ENCODE assay signal across 19 cellular contexts in genomic region chr11:62129610-62130497, GRCh38. TPM values are rescaled to one million over a fixed set of nuclear protein-coding genes. Genes with fewer than 3 reads are reported as not detected.
DNase-seq lines count a peak whose midpoint lies in the region; ATAC-seq and TF ChIP-seq lines count a peak whose summit lies in the region.
"Had no signal": no experiment of that assay in that cellular context is flagged by ENCODE, and none has a peak within 500 bp of the region (broad histone marks: within the 10 kb centered on the region; RNA-seq: fewer than 3 reads in every experiment).

No MANE protein-coding gene starts in this region.

- H3K27me3 ChIP-seq in DND-41 (ENCODE audit: insufficient read depth, low read length, poor library complexity), result no peaks in the 10 kb centered on the region
- H3K27me3 ChIP-seq in osteoblast (ENCODE audit: insufficient read depth, low read length), result no peaks in the 10 kb centered on the region
- H3K27me3 ChIP-seq in endodermal cell (ENCODE audit: control insufficient read depth, insufficient read depth, low read length, poor library complexity, severe bottlenecking), result no peaks in the 10 kb centered on the region
- H3K27me3 ChIP-seq in hepatocyte, result no peaks in the 10 kb centered on the region

- peaks cover 94% of the 10 kb centered on the region for H4K20me1 ChIP-seq in DND-41 (ENCODE audit: insufficient read depth, low read length)
- peaks cover 11% of the 10 kb centered on the region for H4K20me1 ChIP-seq in osteoblast (ENCODE audit: insufficient read depth, low read length)
- H4K20me1 ChIP-seq in hepatocyte (ENCODE audit: insufficient read depth, poor library complexity, severe bottlenecking), result no peaks in the 10 kb centered on the region

- WGBS in endodermal cell (ENCODE audit: insufficient coverage in 1 of 2, insufficient read length in 1 of 2), 2 experiments, result 96 to 98% methylated on average over 31 to 44 of the region's 44 CpGs
- over 99% methylated on average over 44 of the region's 44 CpGs for whole genome bisulfite sequencing in hepatocyte (ENCODE audit: low lambda C conversion rate, missing lambda C conversion rate)

- CTCF ChIA-PET in activated CD4-positive, alpha-beta memory T cell treated with anti-CD3 and anti-CD28 coated beads for 36 hours (lab: Charles Lee), result interaction anchor here (1.0 to 2.6 kb wide), 4 partner anchors 22 to 248 kb away, joined by 3 to 9 read pairs (median 4); no protein-coding TSS in a partner anchor
- CTCF ChIA-PET in activated CD4-positive, alpha-beta memory T cell treated with anti-CD3 and anti-CD28 coated beads, Interleukin-2, amount 10 ng/mL, durations not matched to agents 7 days and 5 days (lab: Charles Lee), result interaction anchor here (2.2 kb wide), 1 partner anchor 22 kb away, joined by 9 read pairs; no protein-coding TSS in a partner anchor

- ATAC-seq in DND-41 (ENCODE audit: insufficient read depth, low read depth) (no peak), GM19467 (IDR thresholded peaks at IDR 0.05; ENCODE audit: unreplicated experiment) (no peak)
- ATAC-seq: GM12878, GM23338, HCT116, Panc1 had no signal

- H2AFZ ChIP-seq in DND-41 (ENCODE audit: low read depth, low read length), result no peak overlapping the region
- no peak overlapping the region for H2AFZ ChIP-seq in osteoblast (ENCODE audit: low read length)
- no peak overlapping the region for H2AFZ ChIP-seq in hepatocyte
- H2AFZ ChIP-seq: GM23338 had no signal

- no peak overlapping the region for H3K27ac ChIP-seq in DND-41 (ENCODE audit: low read length)
- H3K27ac ChIP-seq in osteoblast (ENCODE audit: low read depth, low read length), result no peak overlapping the region
- no peak overlapping the region for H3K27ac ChIP-seq in endodermal cell (ENCODE audit: low read depth, low read length)
- H3K27ac ChIP-seq in hepatocyte, result no peak overlapping the region
- H3K27ac ChIP-seq: HL-60 had no signal

- POLR2A ChIA-PET in activated CD4-positive, alpha-beta memory T cell treated with anti-CD3 and anti-CD28 coated beads for 36 hours (lab: Charles Lee), result interaction anchor here (1.1 kb wide), 1 partner anchor 27 kb away, joined by 3 read pairs; no protein-coding TSS in a partner anchor
- POLR2A ChIA-PET in activated CD4-positive, alpha-beta memory T cell treated with anti-CD3 and anti-CD28 coated beads, Interleukin-2, amount 10 ng/mL, durations not matched to agents 7 days and 5 days (lab: Charles Lee), result interaction anchor here (0.9 to 1.8 kb wide), 3 partner anchors 11 to 152 kb away, joined by 3 to 5 read pairs (median 3); no protein-coding TSS in a partner anchor

- no peaks in the 10 kb centered on the region for H3K9me2 ChIP-seq in hepatocyte (replicated peaks; ENCODE audit: insufficient read depth)

- no peak overlapping the region for H3K4me3 ChIP-seq in DND-41 (ENCODE audit: low read depth in 1 of 2, low read length in 2 of 2)
- no peak overlapping the region for H3K4me3 ChIP-seq in osteoblast (ENCODE audit: insufficient read depth, low read length)
- no peak overlapping the region for H3K4me3 ChIP-seq in endodermal cell (ENCODE audit: low read length)
- no peak overlapping the region for H3K4me3 ChIP-seq in hepatocyte
- H3K4me3 ChIP-seq: GM12878, GM23338 had no signal

- no peaks in the 10 kb centered on the region for H3K27me3 Mint-ChIP-seq in activated CD4-positive, alpha-beta memory T cell treated with anti-CD3 and anti-CD28 coated beads for 36 hours
- H3K27me3 Mint-ChIP-seq in activated CD4-positive, alpha-beta memory T cell treated with anti-CD3 and anti-CD28 coated beads, Interleukin-2, amount 10 ng/mL, durations not matched to agents 7 days and 5 days, result no peaks in the 10 kb centered on the region
- H3K27me3 Mint-ChIP-seq in chondrocyte (ENCODE audit: low read depth) (no peaks in the 10 kb centered on the region), endodermal cell (ENCODE audit: insufficient read depth) (no peaks in the 10 kb centered on the region)
- H3K27me3 Mint-ChIP-seq: CD4-positive, alpha-beta memory T cell had no signal

- intact Hi-C loops in activated CD4-positive, alpha-beta memory T cell treated with anti-CD3 and anti-CD28 coated beads for 36 hours (cut with micrococcal nuclease), result no loop called here

- H3K9me3 ChIP-seq in DND-41 (ENCODE audit: insufficient read depth, low read length, severe bottlenecking) (no peaks in the 10 kb centered on the region), osteoblast (ENCODE audit: low read depth, low read length) (no peaks in the 10 kb centered on the region), endodermal cell (ENCODE audit: control insufficient read depth, low read length) (no peaks in the 10 kb centered on the region), hepatocyte (ENCODE audit: low read depth) (no peaks in the 10 kb centered on the region)

- H3K36me3 ChIP-seq in DND-41 (ENCODE audit: insufficient read depth, low read length) (peaks cover 93% of the 10 kb centered on the region), osteoblast (ENCODE audit: insufficient read depth, low read length) (peaks cover 42% of the 10 kb centered on the region), endodermal cell (ENCODE audit: control insufficient read depth, insufficient read depth, low read length) (peaks cover 57% of the 10 kb centered on the region), hepatocyte (replicated peaks; ENCODE audit: insufficient read depth, low read depth) (no peaks in the 10 kb centered on the region)

- H3K36me3 Mint-ChIP-seq in activated CD4-positive, alpha-beta memory T cell treated with anti-CD3 and anti-CD28 coated beads for 36 hours, result peaks cover 58% of the 10 kb centered on the region
- peaks cover 76% of the 10 kb centered on the region for H3K36me3 Mint-ChIP-seq in activated CD4-positive, alpha-beta memory T cell treated with anti-CD3 and anti-CD28 coated beads, Interleukin-2, amount 10 ng/mL, durations not matched to agents 7 days and 5 days (ENCODE audit: low read depth)
- H3K36me3 Mint-ChIP-seq in chondrocyte (ENCODE audit: low read depth) (peaks cover 8% of the 10 kb centered on the region), endodermal cell (ENCODE audit: low read depth) (peaks cover 42% of the 10 kb centered on the region)

- no peaks in the 10 kb centered on the region for H3K9me3 Mint-ChIP-seq in activated CD4-positive, alpha-beta memory T cell treated with anti-CD3 and anti-CD28 coated beads for 36 hours
- H3K9me3 Mint-ChIP-seq in activated CD4-positive, alpha-beta memory T cell treated with anti-CD3 and anti-CD28 coated beads, Interleukin-2, amount 10 ng/mL, durations not matched to agents 7 days and 5 days, result no peaks in the 10 kb centered on the region
- no peaks in the 10 kb centered on the region for H3K9me3 Mint-ChIP-seq in chondrocyte (ENCODE audit: low read depth)
- no peaks in the 10 kb centered on the region for H3K9me3 Mint-ChIP-seq in endodermal cell
- H3K9me3 Mint-ChIP-seq: CD4-positive, alpha-beta memory T cell; GM23338 had no signal

- peaks cover 32% of the 10 kb centered on the region for H3K4me1 Mint-ChIP-seq in activated CD4-positive, alpha-beta memory T cell treated with anti-CD3 and anti-CD28 coated beads for 36 hours (ENCODE audit: low read depth)
- peaks cover 61% of the 10 kb centered on the region for H3K4me1 Mint-ChIP-seq in activated CD4-positive, alpha-beta memory T cell treated with anti-CD3 and anti-CD28 coated beads, Interleukin-2, amount 10 ng/mL, durations not matched to agents 7 days and 5 days
- H3K4me1 Mint-ChIP-seq in chondrocyte (ENCODE audit: low read depth) (peaks cover 18% of the 10 kb centered on the region), endodermal cell (peaks cover 13% of the 10 kb centered on the region)

- H3K27ac Mint-ChIP-seq in activated CD4-positive, alpha-beta memory T cell treated with anti-CD3 and anti-CD28 coated beads for 36 hours, result no peak overlapping the region
- no peak overlapping the region for H3K27ac Mint-ChIP-seq in activated CD4-positive, alpha-beta memory T cell treated with anti-CD3 and anti-CD28 coated beads, Interleukin-2, amount 10 ng/mL, durations not matched to agents 7 days and 5 days
- H3K27ac Mint-ChIP-seq in chondrocyte (ENCODE audit: unreplicated experiment) (no peak overlapping the region), endodermal cell (no peak overlapping the region)
- H3K27ac Mint-ChIP-seq: GM23338 had no signal

- peak; percentile 7 for DNase-seq in activated CD4-positive, alpha-beta memory T cell treated with anti-CD3 and anti-CD28 coated beads for 36 hours
- DNase-seq in activated CD4-positive, alpha-beta memory T cell treated with anti-CD3 and anti-CD28 coated beads, Interleukin-2, amount 10 ng/mL, durations not matched to agents 7 days and 5 days, result no peak
- DNase-seq in DND-41, result no peak
- peak; percentile 84 for DNase-seq in chondrocyte (ENCODE audit: low spot score)
- DNase-seq in osteoblast (ENCODE audit: insufficient read length, low spot score, missing footprints), result peak; percentile 30
- DNase-seq in endodermal cell, result no peak
- DNase-seq in hepatocyte (ENCODE audit: low spot score), result no peak
- DNase-seq: CD4-positive, alpha-beta memory T cell; EL; Karpas-422; MM.1S; NCI-H1105; NCI-H2081 treated with DMSO at 0.1 percent for 48 hours had no signal

- no peak overlapping the region for H3K4me3 Mint-ChIP-seq in activated CD4-positive, alpha-beta memory T cell treated with anti-CD3 and anti-CD28 coated beads for 36 hours
- H3K4me3 Mint-ChIP-seq in activated CD4-positive, alpha-beta memory T cell treated with anti-CD3 and anti-CD28 coated beads, Interleukin-2, amount 10 ng/mL, durations not matched to agents 7 days and 5 days, result no peak overlapping the region
- no peak overlapping the region for H3K4me3 Mint-ChIP-seq in chondrocyte (ENCODE audit: unreplicated experiment)
- no peak overlapping the region for H3K4me3 Mint-ChIP-seq in endodermal cell
- H3K4me3 Mint-ChIP-seq: CD4-positive, alpha-beta memory T cell; GM23338 had no signal

- H3K79me2 ChIP-seq in DND-41 (ENCODE audit: insufficient read depth, low read length) (peaks cover 99% of the 10 kb centered on the region), osteoblast (ENCODE audit: insufficient read depth, low read length) (peaks cover 98% of the 10 kb centered on the region), hepatocyte (peaks cover 64% of the 10 kb centered on the region)

- no peak for TF ChIP-seq CTCF in DND-41 (IDR thresholded peaks at IDR 0.05; ENCODE audit: borderline replicate concordance, extremely low read depth, low read length, poor library complexity, severe bottlenecking)
- TF ChIP-seq CTCF in chondrocyte (IDR thresholded peaks at IDR 0.05), result no peak
- no peak for TF ChIP-seq CTCF in osteoblast (IDR thresholded peaks at IDR 0.05; ENCODE audit: extremely low read depth, low read depth, low read length)
- TF ChIP-seq CTCF in endodermal cell (conservative IDR thresholded peaks at IDR 0.05), result no peak
- TF ChIP-seq CTCF in hepatocyte (IDR thresholded peaks at IDR 0.05; ENCODE audit: poor library complexity), result no peak

- peak overlapping the region; percentile 36 for H3K4me2 ChIP-seq in DND-41 (ENCODE audit: insufficient read depth, low read length)
- H3K4me2 ChIP-seq in osteoblast (ENCODE audit: insufficient read depth, low read length), result no peak overlapping the region
- no peak overlapping the region for H3K4me2 ChIP-seq in hepatocyte
- H3K4me2 ChIP-seq: GM23338 had no signal

- H3K9ac ChIP-seq in DND-41 (ENCODE audit: low read depth, low read length), result no peak overlapping the region
- no peak overlapping the region for H3K9ac ChIP-seq in endodermal cell (ENCODE audit: extremely low read depth, low read length, poor library complexity, severe bottlenecking)

- H3K4me1 ChIP-seq in DND-41 (ENCODE audit: insufficient read depth, low read length), result peaks cover 56% of the 10 kb centered on the region
- peaks cover 14% of the 10 kb centered on the region for H3K4me1 ChIP-seq in osteoblast (ENCODE audit: insufficient read depth, low read length)
- H3K4me1 ChIP-seq in endodermal cell (ENCODE audit: control insufficient read depth, insufficient read depth, low read length), result peaks cover 10% of the 10 kb centered on the region
- H3K4me1 ChIP-seq in hepatocyte (ENCODE audit: insufficient read depth), result peaks cover 6% of the 10 kb centered on the region

RNA-seq across cellular contexts. Expression of gene INCENP, which starts 6.0 kb away (rescaled TPM):
- total RNA-seq in activated CD4-positive, alpha-beta memory T cell treated with anti-CD3 and anti-CD28 coated beads for 36 hours, result 100 to 1,000 TPM; 128 to 133 TPM
- total RNA-seq in activated CD4-positive, alpha-beta memory T cell treated with anti-CD3 and anti-CD28 coated beads, Interleukin-2, amount 10 ng/mL, durations not matched to agents 7 days and 5 days, result 100 to 1,000 TPM; 156 to 169 TPM
- total RNA-seq in chondrocyte, result 21.6 to 24.6 TPM (median 22.4 TPM) in 3 replicates
- 8.7 and 13.8 TPM in 2 replicates for total RNA-seq in osteoblast
- 100 to 1,000 TPM in 1 of 2 donors, 10 to 100 TPM in 1; 58.1 to 115 TPM for total RNA-seq in endodermal cell
- polyA plus RNA-seq in endodermal cell (2013, experiment 1 of 2), result 83.6 TPM
- 83.0 TPM for polyA plus RNA-seq in endodermal cell (2013, experiment 2 of 2)
- 12.5 and 12.8 TPM in 2 replicates for total RNA-seq in hepatocyte
- 2.2 TPM in 2 replicates for polyA plus RNA-seq in hepatocyte

Comparison
In these comparisons a context has a peak if more than half of its experiments do, and no peak if none do; other contexts are left out.
1. DNase-seq: peak in activated CD4-positive, alpha-beta memory T cell treated with anti-CD3 and anti-CD28 coated beads for 36 hours (single experiment), chondrocyte (single experiment) and osteoblast (single experiment); none in activated CD4-positive, alpha-beta memory T cell treated with anti-CD3 and anti-CD28 coated beads, Interleukin-2, amount 10 ng/mL, durations not matched to agents 7 days and 5 days (single experiment), DND-41 (single experiment), endodermal cell (single experiment) and hepatocyte (single experiment).